8 cellular contexts compared by ENCODE assay signal in the genomic region with DNA sequence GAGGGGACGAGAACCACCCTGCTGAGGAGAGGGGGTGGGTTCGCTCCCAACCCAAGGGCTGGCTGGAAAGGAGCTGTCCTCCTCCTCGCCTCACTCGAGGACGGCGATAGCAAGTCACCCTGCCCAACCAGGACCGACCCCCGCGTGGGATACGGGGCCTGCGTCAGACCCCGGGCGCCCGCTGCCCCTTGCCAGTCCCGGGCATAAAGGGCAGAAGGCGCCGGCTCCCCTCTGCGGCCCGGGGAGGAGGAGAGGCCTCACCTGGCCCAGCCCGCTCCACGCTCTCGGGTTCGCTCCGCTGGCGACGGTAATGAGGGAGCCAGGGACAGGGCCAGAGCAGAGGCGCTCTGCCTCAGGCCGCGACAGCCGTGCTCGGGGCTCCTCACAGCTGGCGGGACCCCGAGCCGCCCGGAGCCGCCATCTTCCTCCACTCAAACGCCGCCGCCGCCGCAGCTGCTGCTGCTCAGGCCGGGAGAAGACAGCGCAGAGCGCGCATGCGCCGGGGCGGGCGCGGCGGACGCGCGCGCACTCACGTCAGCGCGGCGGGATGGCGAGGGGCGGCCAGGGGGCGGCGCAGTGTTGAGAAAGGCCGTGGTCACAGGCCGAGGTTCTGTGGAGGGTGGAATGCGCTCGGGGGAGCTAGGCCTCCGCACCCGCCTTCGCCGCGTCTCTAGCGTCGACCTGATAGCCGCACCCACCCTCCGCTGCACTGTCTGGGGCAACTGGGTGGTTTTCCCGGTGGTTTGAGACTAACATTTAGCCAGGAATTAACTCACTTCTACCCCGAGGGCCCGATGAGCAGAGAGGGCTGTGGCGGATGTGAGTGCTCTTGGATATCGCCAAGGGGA. TPM values are rescaled to one million over a fixed set of nuclear protein-coding genes. Genes with fewer than 3 reads are reported as not detected.
A peak's percentile ranks its signal among the peaks of the same experiment; 100 is the strongest.
DNase-seq lines count a peak whose midpoint lies in the region; ATAC-seq and FAIRE-seq lines count a peak whose summit lies in the region.

A gene (minus strand): TSS at position 487 of the 848 bp plus-strand sequence. CDS start 37,062 bp downstream, outside the sequence.

- ATAC-seq in GM18498 (IDR thresholded peaks at IDR 0.05; ENCODE audit: unreplicated experiment) (peak; percentile 90), HG02938 (IDR thresholded peaks at IDR 0.05; ENCODE audit: unreplicated experiment) (peak; percentile 80), left ventricle myocardium superior (peak; percentile 97)

- FAIRE-seq in urothelium cell line (lab: Jason Lieb, UNC) = peak; percentile 69

- peak; percentile 63 for DNase-seq in NCI-H1694 treated with DMSO at 0.1 percent for 48 hours (lab: John Stamatoyannopoulos, UW)
- peak; percentile 19 to 94 (median 81) for DNase-seq in amygdala (lab: John Stamatoyannopoulos, UW)
- peak; percentile 96 for DNase-seq in left ventricle myocardium superior
- peak; percentile 51 for DNase-seq in pulmonary artery endothelial cell (ENCODE audit: low read depth, low spot score)
- peak; percentile 96 for DNase-seq in urothelium cell line (ENCODE audit: low spot score)

- intact Hi-C loops in left ventricle myocardium superior (cut with micrococcal nuclease) = no loop called here

- H3K27ac Mint-ChIP-seq in T-helper 1 cell treated with Interleukin-12 subunit alpha and Interleukin-12 subunit beta and Interleukin-4 antibody, amounts not matched to agents 30 μg/mL and 1 μg/mL, for 36 hours = peak within 1 kb of the TSS; percentile 87

- peaks cover 21% of the 10 kb centered on the region for H3K4me1 Mint-ChIP-seq in T-helper 1 cell treated with Interleukin-12 subunit alpha and Interleukin-12 subunit beta and Interleukin-4 antibody, amounts not matched to agents 30 μg/mL and 1 μg/mL, for 36 hours (ENCODE audit: low read depth)

- no peaks in the 10 kb centered on the region for H3K27me3 Mint-ChIP-seq in T-helper 1 cell treated with Interleukin-12 subunit alpha and Interleukin-12 subunit beta and Interleukin-4 antibody, amounts not matched to agents 30 μg/mL and 1 μg/mL, for 36 hours (ENCODE audit: low read depth)

- H3K4me3 Mint-ChIP-seq in T-helper 1 cell treated with Interleukin-12 subunit alpha and Interleukin-12 subunit beta and Interleukin-4 antibody, amounts not matched to agents 30 μg/mL and 1 μg/mL, for 36 hours = peak within 1 kb of the TSS; percentile 90

- no peaks in the 10 kb centered on the region for H3K9me3 Mint-ChIP-seq in T-helper 1 cell treated with Interleukin-12 subunit alpha and Interleukin-12 subunit beta and Interleukin-4 antibody, amounts not matched to agents 30 μg/mL and 1 μg/mL, for 36 hours

- H3K36me3 Mint-ChIP-seq in T-helper 1 cell treated with Interleukin-12 subunit alpha and Interleukin-12 subunit beta and Interleukin-4 antibody, amounts not matched to agents 30 μg/mL and 1 μg/mL, for 36 hours (ENCODE audit: low read depth) = peaks cover 3% of the 10 kb centered on the region

RNA-seq across cellular contexts. Expression of the gene that starts here (rescaled TPM):
- 23.1 TPM for total RNA-seq in left ventricle myocardium superior
- 8.2 and 13.3 TPM in 2 replicates for total RNA-seq in pulmonary artery endothelial cell

Comparison
In these comparisons a context has a peak if more than half of its experiments do, and no peak if none do; other contexts are left out.
1. Peak in every context shown above with its lines: DNase-seq and ATAC-seq.